Comparison of ENCODE assay signal across 9 cellular contexts in the genomic region with DNA sequence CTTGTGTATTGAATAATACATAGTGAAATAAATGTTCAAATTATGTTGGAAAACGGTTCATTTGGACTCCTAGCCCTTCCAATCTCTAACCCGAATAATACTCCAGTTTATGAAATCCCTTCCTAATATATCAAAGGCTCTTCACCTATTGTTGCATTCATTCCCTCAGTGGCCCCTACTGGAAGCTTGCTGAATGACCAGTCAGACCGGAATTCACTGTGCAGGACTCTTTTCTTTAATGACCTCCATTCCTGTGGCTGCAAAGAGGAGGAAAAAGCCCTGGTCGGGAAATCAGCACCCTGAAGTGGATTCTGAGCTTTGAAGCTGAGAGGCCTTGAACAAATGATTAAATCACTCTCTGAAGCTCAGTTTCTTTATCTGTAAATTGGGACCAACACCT. TPM values are rescaled to one million over a fixed set of nuclear protein-coding genes. Genes with fewer than 3 reads are reported as not detected.
DNase-seq lines count a peak whose midpoint lies in the region; ATAC-seq and TF ChIP-seq lines count a peak whose summit lies in the region.
"Had no signal": no experiment of that assay in that cellular context is flagged by ENCODE, and none has a peak within 500 bp of the region (broad histone marks: within the 10 kb centered on the region; RNA-seq: fewer than 3 reads in every experiment).

No MANE protein-coding gene starts in this region.

- H3K27ac ChIP-seq in left lung = no peak overlapping the region
- H3K27ac ChIP-seq in naive thymus-derived CD4-positive, alpha-beta T cell (ENCODE audit: low read depth, low read length) = no peak overlapping the region

- intact Hi-C loops in left lung (cut with DNase I) = no loop called here
- intact Hi-C loops in naive thymus-derived CD4-positive, alpha-beta T cell (cut with micrococcal nuclease) = no loop called here

- peak; percentile 92 for ATAC-seq in left lung
- no peak for ATAC-seq in GM18873 (IDR thresholded peaks at IDR 0.05; ENCODE audit: low FRiP score, unreplicated experiment)
- no peak for ATAC-seq in naive thymus-derived CD4-positive, alpha-beta T cell
- no peak for ATAC-seq in HG03354 (IDR thresholded peaks at IDR 0.05; ENCODE audit: poor library complexity, severe bottlenecking, unreplicated experiment)

- H3K4me3 ChIP-seq in astrocyte of the spinal cord (ENCODE audit: low read depth, low read length) (no peak overlapping the region), left lung (no peak overlapping the region)
- no peak overlapping the region for H3K4me3 ChIP-seq in naive thymus-derived CD4-positive, alpha-beta T cell (ENCODE audit: low read length)

- POLR2A ChIA-PET in naive thymus-derived CD4-positive, alpha-beta T cell (lab: Charles Lee) = no interaction called here

- H3K27ac Mint-ChIP-seq in naive thymus-derived CD4-positive, alpha-beta T cell = no peak overlapping the region

- H3K27me3 ChIP-seq in left lung = peaks cover 0 to 25% of the 10 kb centered on the region in 2 donors
- no peaks in the 10 kb centered on the region for H3K27me3 ChIP-seq in naive thymus-derived CD4-positive, alpha-beta T cell (ENCODE audit: control insufficient read depth in 2 of 2, insufficient read depth in 2 of 2, low read length in 2 of 2)

- in situ Hi-C loops in astrocyte of the spinal cord (cut with HindIII; ENCODE audit: low sequenced_read_pairs) = no loop called here

- CTCF ChIA-PET in naive thymus-derived CD4-positive, alpha-beta T cell (lab: Charles Lee) = no interaction called here

- H3K9me3 ChIP-seq in left lung = no peaks in the 10 kb centered on the region
- H3K9me3 ChIP-seq in naive thymus-derived CD4-positive, alpha-beta T cell (ENCODE audit: control insufficient read depth in 2 of 3, low read length in 3 of 3) = no peaks in the 10 kb centered on the region

- no peaks in the 10 kb centered on the region for H3K4me1 Mint-ChIP-seq in naive thymus-derived CD4-positive, alpha-beta T cell

- H3K9me3 Mint-ChIP-seq in naive thymus-derived CD4-positive, alpha-beta T cell = peaks cover 0 to 2% (median 0%) of the 10 kb centered on the region in 11 donors

- DNase-seq in AG08396 (ENCODE audit: low spot score) (peak; percentile 69), HT1080 (ENCODE audit: low read depth) (peak; percentile 62), astrocyte of the spinal cord (ENCODE audit: low read depth, low spot score) (peak; percentile 70), left lung (no peak)
- no peak for DNase-seq in naive thymus-derived CD4-positive, alpha-beta T cell
- DNase-seq in stimulated activated CD8-positive, alpha-beta memory T cell treated with anti-CD3 and anti-CD28 coated beads, Interleukin-4, amount 100 ng/mL, for 48 hours = no peak
- DNase-seq: activated T-cell treated with anti-CD3 and anti-CD28 coated beads, Interleukin-2, amount 50 U/mL, for 48 hours had no signal

- no peaks in the 10 kb centered on the region for H3K4me1 ChIP-seq in left lung
- no peaks in the 10 kb centered on the region for H3K4me1 ChIP-seq in naive thymus-derived CD4-positive, alpha-beta T cell (ENCODE audit: control insufficient read depth in 2 of 2, insufficient read depth in 2 of 2, low read length in 2 of 2)

- H3K27me3 Mint-ChIP-seq in naive thymus-derived CD4-positive, alpha-beta T cell = peaks cover 15 to 42% (median 35%) of the 10 kb centered on the region in 5 donors

- no peaks in the 10 kb centered on the region for H3K36me3 Mint-ChIP-seq in naive thymus-derived CD4-positive, alpha-beta T cell

- TF ChIP-seq CTCF in astrocyte of the spinal cord (IDR thresholded peaks at IDR 0.05; ENCODE audit: low read depth, low read length) (peak; percentile 70), left lung (IDR thresholded peaks at IDR 0.05) (peak; percentile 24 to 26)

- H3K4me3 Mint-ChIP-seq in naive thymus-derived CD4-positive, alpha-beta T cell = no peak overlapping the region

- no peaks in the 10 kb centered on the region for H3K36me3 ChIP-seq in left lung
- no peaks in the 10 kb centered on the region for H3K36me3 ChIP-seq in naive thymus-derived CD4-positive, alpha-beta T cell (ENCODE audit: control insufficient read depth in 2 of 3, insufficient read depth in 3 of 3, low read length in 3 of 3)

RNA-seq across cellular contexts. Expression of a gene that starts 19.1 kb away (rescaled TPM):
- 156 and 186 TPM in 2 replicates for total RNA-seq in HT1080 (2014; rRNA removed; shearing (Covaris generic))
- 183 and 214 TPM in 2 replicates for polyA plus RNA-seq in HT1080 (2015; cell fraction: cytosol; rRNA removed)
- polyA plus RNA-seq in HT1080 (2015; cell fraction: nucleus; rRNA removed) = 188 and 195 TPM in 2 replicates
- 100 to 1,000 TPM in 1 of 2 donors, 10 to 100 TPM in 1; 99.7 to 132 TPM for total RNA-seq in left lung
- total RNA-seq in naive thymus-derived CD4-positive, alpha-beta T cell = 10 to 100 TPM in 2 of 5 experiments, 1 to 10 TPM in 3; 5.5 to 26.8 (median 9.6) TPM
- 1 to 10 TPM; 5.6 to 7.0 TPM for polyA plus RNA-seq in naive thymus-derived CD4-positive, alpha-beta T cell

Comparison
In these comparisons a context has a peak if more than half of its experiments do, and no peak if none do; other contexts are left out.
1. DNase-seq: peak in AG08396 (single experiment), HT1080 (single experiment) and astrocyte of the spinal cord (single experiment); none in left lung (0 of 2), naive thymus-derived CD4-positive, alpha-beta T cell (0 of 9) and stimulated activated CD8-positive, alpha-beta memory T cell treated with anti-CD3 and anti-CD28 coated beads, Interleukin-4, amount 100 ng/mL, for 48 hours (single experiment).